17 cellular contexts compared by ENCODE assay signal in genomic region chr11:22115470-22116037, GRCh38.
DNase-seq lines count a peak whose midpoint lies in the region; ATAC-seq and TF ChIP-seq lines count a peak whose summit lies in the region.
"Had no signal": no experiment of that assay in that cellular context is flagged by ENCODE, and none has a peak within 500 bp of the region (broad histone marks: within the 10 kb centered on the region; RNA-seq: fewer than 3 reads in every experiment).

No MANE protein-coding gene starts in this region.

- H3K4me3 ChIP-seq in heart right ventricle = no peak overlapping the region

- H3K9me3 Mint-ChIP-seq in T-cell = peaks cover 2 to 12% (median 5%) of the 10 kb centered on the region in 3 donors

- H3K4me1 ChIP-seq in heart right ventricle = peaks cover 0 to 12% (median 0%) of the 10 kb centered on the region in 9 donors

- H3K27ac Mint-ChIP-seq in T-cell = no peak overlapping the region
- H3K27ac Mint-ChIP-seq: CD4-positive, alpha-beta memory T cell had no signal

- peak overlapping the region in 7 of 10 donors; percentile 13 to 65 (median 39) for H3K27ac ChIP-seq in heart right ventricle

- DNase-seq in NCI-H1417 (lab: John Stamatoyannopoulos, UW) (peak in 2 of 3 experiments; percentile 2 to 34), NCI-H1417 treated with DMSO at 0.1 percent for 48 hours (lab: John Stamatoyannopoulos, UW) (no peak), NCI-H526 (lab: John Stamatoyannopoulos, UW) (peak; percentile 95 to 97), heart right ventricle (peak in 1 of 2 donors; percentile 42), putamen (ENCODE audit: low spot score) (peak; percentile 8), HEK293T (ENCODE audit: extremely low spot score) (no peak), T-cell (no peak)
- DNase-seq: 8988T; Calu3; CD4-positive, alpha-beta memory T cell; DND-41; KG1; NCI-H1930; NCI-H510A; NK-92 treated with Interleukin-12 subunit alpha and Interleukin-12 subunit beta, amount 100 ng/mL, for 24 hours had no signal

- POLR2A ChIA-PET in HEK293T (lab: Yijun Ruan, JAX) = no interaction called here
- POLR2A ChIA-PET in T-cell (lab: Charles Lee) = no interaction called here

- 34 to 42% methylated on average over 3 of the region's 3 CpGs for WGBS in heart right ventricle, 2 donors

- peaks cover 0 to 3% (median 0%) of the 10 kb centered on the region in 11 donors for H3K9me3 ChIP-seq in heart right ventricle

- CTCF ChIA-PET in HEK293T (lab: Yijun Ruan, JAX) (no interaction called here), T-cell (lab: Charles Lee) (interaction anchor here in 1 of 2 donors (0.5 kb wide), 1 partner anchor 38 kb away, joined by 3 read pairs; no protein-coding TSS in a partner anchor)

- no peaks in the 10 kb centered on the region for H3K27me3 ChIP-seq in heart right ventricle

- H3K4me1 Mint-ChIP-seq in T-cell = no peaks in the 10 kb centered on the region
- H3K4me1 Mint-ChIP-seq: CD4-positive, alpha-beta memory T cell had no signal

- intact Hi-C loops in heart right ventricle (cut with DNase I) = no loop called here

- no peaks in the 10 kb centered on the region for H3K36me3 Mint-ChIP-seq in T-cell
- H3K36me3 Mint-ChIP-seq: CD4-positive, alpha-beta memory T cell had no signal

- H3K27me3 Mint-ChIP-seq in T-cell = no peaks in the 10 kb centered on the region
- H3K27me3 Mint-ChIP-seq: CD4-positive, alpha-beta memory T cell had no signal

- no peak overlapping the region for H3K4me3 Mint-ChIP-seq in T-cell
- H3K4me3 Mint-ChIP-seq: CD4-positive, alpha-beta memory T cell had no signal

- no peak for TF ChIP-seq CTCF in heart right ventricle (IDR thresholded peaks at IDR 0.05)

- peak; percentile 77 to 100 (median 92) for ATAC-seq in heart right ventricle
- ATAC-seq in T-cell (replicated peaks in 1 of 4) = no peak
- ATAC-seq in HG02970 (IDR thresholded peaks at IDR 0.05; ENCODE audit: low FRiP score, unreplicated experiment) = no peak
- ATAC-seq: HCT116 had no signal

- no peaks in the 10 kb centered on the region for H3K36me3 ChIP-seq in heart right ventricle

TF ChIP-seq in HEK293T, 16 proteins besides CTCF, POLR2A, EP300 and RAD21:
- no peak for TF ChIP-seq PKNOX1 (IDR thresholded peaks at IDR 0.05)
- no peak for TF ChIP-seq HDGF (IDR thresholded peaks at IDR 0.05; ENCODE audit: borderline replicate concordance)
- TF ChIP-seq CTBP1 (IDR thresholded peaks at IDR 0.05; ENCODE audit: borderline replicate concordance) = no peak
- TF ChIP-seq L3MBTL2 (conservative IDR thresholded peaks at IDR 0.05) = no peak
- no peak for TF ChIP-seq TARDBP (IDR thresholded peaks at IDR 0.05)
- no peak for TF ChIP-seq NFRKB (IDR thresholded peaks at IDR 0.05)
- no peak for TF ChIP-seq BHLHE40 (IDR thresholded peaks at IDR 0.05; ENCODE audit: borderline replicate concordance)
- no peak for TF ChIP-seq FOXK2 (IDR thresholded peaks at IDR 0.05)
- TF ChIP-seq FOXM1 (IDR thresholded peaks at IDR 0.05; ENCODE audit: borderline replicate concordance) = no peak
- no peak for TF ChIP-seq ELF4 (IDR thresholded peaks at IDR 0.05)
- TF ChIP-seq LEF1 (IDR thresholded peaks at IDR 0.05; ENCODE audit: borderline replicate concordance) = no peak
- TF ChIP-seq SP1 (IDR thresholded peaks at IDR 0.05) = no peak
- no peak for TF ChIP-seq ZNF384 (IDR thresholded peaks at IDR 0.05)
- TF ChIP-seq SUZ12 (IDR thresholded peaks at IDR 0.05) = no peak
- no peak for TF ChIP-seq ARNT (IDR thresholded peaks at IDR 0.05)

Comparison
In these comparisons a context has a peak if more than half of its experiments do, and no peak if none do; other contexts are left out.
1. DNase-seq: peak in NCI-H1417 (2 of 3), NCI-H526 (2 of 2) and putamen (single experiment); none in NCI-H1417 treated with DMSO at 0.1 percent for 48 hours (single experiment), HEK293T (single experiment) and T-cell (0 of 34).
2. ATAC-seq: peak in heart right ventricle (8 of 8); none in T-cell (0 of 4) and HG02970 (single experiment).